In genomic region chr6:149990672-149991402, GRCh38 we compare ENCODE assay signal across 8 cellular contexts. TPM values are rescaled to one million over a fixed set of nuclear protein-coding genes. Genes with fewer than 3 reads are reported as not detected.
DNase-seq lines count a peak whose midpoint lies in the region; ATAC-seq, FAIRE-seq and TF ChIP-seq lines count a peak whose summit lies in the region.

No MANE protein-coding gene starts in this region.

- peaks cover 0 to 17% (median 5%) of the 10 kb centered on the region in 7 donors for H3K9me3 Mint-ChIP-seq in CD4-positive, CD25-positive, alpha-beta regulatory T cell
- H3K9me3 Mint-ChIP-seq in HFFc6 = peaks cover 18% of the 10 kb centered on the region
- H3K9me3 Mint-ChIP-seq in activated CD8-positive, alpha-beta T cell treated with anti-CD3 and anti-CD28 coated beads, Interleukin-2, amount 10 ng/mL, durations not matched to agents 7 days and 5 days (ENCODE audit: insufficient read depth) = peaks cover 8% of the 10 kb centered on the region

- peak overlapping the region; percentile 70 for H3K4me3 ChIP-seq in CD4-positive, CD25-positive, alpha-beta regulatory T cell (ENCODE audit: low read depth, low read length)
- H3K4me3 ChIP-seq in keratinocyte (ENCODE audit: control insufficient read depth in 2 of 3, extremely low read depth in 1 of 3, insufficient read depth in 2 of 3, low read depth in 1 of 3, low read length in 3 of 3) (peak overlapping the region; percentile 35 to 63 (median 54)), thymus (ENCODE audit: low read length) (peak overlapping the region; percentile 48)

- peaks cover 26 to 40% (median 33%) of the 10 kb centered on the region in 4 donors for H3K4me1 Mint-ChIP-seq in CD4-positive, CD25-positive, alpha-beta regulatory T cell
- H3K4me1 Mint-ChIP-seq in HFFc6 (ENCODE audit: low read depth) = peaks cover 17% of the 10 kb centered on the region
- H3K4me1 Mint-ChIP-seq in activated CD8-positive, alpha-beta T cell treated with anti-CD3 and anti-CD28 coated beads, Interleukin-2, amount 10 ng/mL, durations not matched to agents 7 days and 5 days (ENCODE audit: low read depth) = peaks cover 32% of the 10 kb centered on the region

- no peaks in the 10 kb centered on the region for H3K9me1 ChIP-seq in keratinocyte (ENCODE audit: control insufficient read depth, extremely low read depth, insufficient read depth, low read length)

- no peaks in the 10 kb centered on the region for H3K79me2 ChIP-seq in keratinocyte (ENCODE audit: control insufficient read depth, insufficient read depth, low read length)

- no peak overlapping the region for H3K9ac ChIP-seq in keratinocyte (ENCODE audit: control insufficient read depth, extremely low read depth, insufficient read depth, low read length)

- H3K4me1 ChIP-seq in CD4-positive, CD25-positive, alpha-beta regulatory T cell (ENCODE audit: control insufficient read depth, insufficient read depth, low read length, poor library complexity, severe bottlenecking) = peaks cover 25% of the 10 kb centered on the region
- H3K4me1 ChIP-seq in keratinocyte (ENCODE audit: control insufficient read depth, extremely low read depth, insufficient read depth, low read length) (peaks cover 14% of the 10 kb centered on the region), thymus (ENCODE audit: control insufficient read depth, insufficient read depth, low read length) (no peaks in the 10 kb centered on the region)

- peaks cover 7 to 18% of the 10 kb centered on the region in 2 experiments for H3K9me3 ChIP-seq in CD4-positive, CD25-positive, alpha-beta regulatory T cell (ENCODE audit: control insufficient read depth in 2 of 2, low read length in 2 of 2)
- H3K9me3 ChIP-seq in keratinocyte (ENCODE audit: control insufficient read depth, low read depth, low read length) = peaks cover 6% of the 10 kb centered on the region
- peaks cover 2% of the 10 kb centered on the region for H3K9me3 ChIP-seq in thymus (ENCODE audit: control insufficient read depth)

- no peaks in the 10 kb centered on the region for H3K36me3 ChIP-seq in CD4-positive, CD25-positive, alpha-beta regulatory T cell (ENCODE audit: control insufficient read depth, insufficient read depth, low read length)
- H3K36me3 ChIP-seq in keratinocyte (ENCODE audit: control insufficient read depth in 2 of 2, extremely low read depth in 1 of 2, insufficient read depth in 2 of 2, low read length in 2 of 2) (no peaks in the 10 kb centered on the region), thymus (ENCODE audit: control insufficient read depth, insufficient read depth) (no peaks in the 10 kb centered on the region)

- H3K4me3 Mint-ChIP-seq in CD4-positive, CD25-positive, alpha-beta regulatory T cell = peak overlapping the region; percentile 50 to 79 (median 66)
- H3K4me3 Mint-ChIP-seq in HFFc6 = peak overlapping the region; percentile 47
- H3K4me3 Mint-ChIP-seq in activated CD8-positive, alpha-beta T cell treated with anti-CD3 and anti-CD28 coated beads, Interleukin-2, amount 10 ng/mL, durations not matched to agents 7 days and 5 days = peak overlapping the region; percentile 61

- FAIRE-seq in keratinocyte (lab: Jason Lieb, UNC) = peak; percentile 34

- H3K4me2 ChIP-seq in keratinocyte (ENCODE audit: control insufficient read depth, extremely low read depth, insufficient read depth, low read depth, low read length) = peak overlapping the region; percentile 83

- 2% methylated on average over 48 of the region's 48 CpGs for WGBS in thymus

- no peak overlapping the region for H3K27ac ChIP-seq in CD4-positive, CD25-positive, alpha-beta regulatory T cell (ENCODE audit: insufficient read depth, low read length, poor library complexity, severe bottlenecking)
- no peak overlapping the region for H3K27ac ChIP-seq in keratinocyte (ENCODE audit: control insufficient read depth, insufficient read depth, low read length)
- no peak overlapping the region for H3K27ac ChIP-seq in thymus (ENCODE audit: low read depth)

- dilution Hi-C loops in keratinocyte (cut with MboI; ENCODE audit: extremely low pct_ligation_motif_present, low sequenced_read_pairs) = no loop called here

- H3K27me3 Mint-ChIP-seq in CD4-positive, CD25-positive, alpha-beta regulatory T cell = peaks cover 96% of the 10 kb centered on the region
- peaks cover 79% of the 10 kb centered on the region for H3K27me3 Mint-ChIP-seq in HFFc6 (ENCODE audit: insufficient read depth)
- peaks cover 76% of the 10 kb centered on the region for H3K27me3 Mint-ChIP-seq in activated CD8-positive, alpha-beta T cell treated with anti-CD3 and anti-CD28 coated beads, Interleukin-2, amount 10 ng/mL, durations not matched to agents 7 days and 5 days (ENCODE audit: low read depth)

- peaks cover 58% of the 10 kb centered on the region for H3K27me3 ChIP-seq in CD4-positive, CD25-positive, alpha-beta regulatory T cell (ENCODE audit: control insufficient read depth, insufficient read depth, low read length)
- H3K27me3 ChIP-seq in keratinocyte (ENCODE audit: control insufficient read depth, extremely low read depth, insufficient read depth, low read length) (peaks cover 78% of the 10 kb centered on the region), thymus (ENCODE audit: control insufficient read depth, insufficient read depth) (peaks cover 27% of the 10 kb centered on the region)

- H3K27ac Mint-ChIP-seq in CD4-positive, CD25-positive, alpha-beta regulatory T cell = peak overlapping the region in 1 of 3 donors; percentile 66
- H3K27ac Mint-ChIP-seq in HFFc6 = no peak overlapping the region
- H3K27ac Mint-ChIP-seq in activated CD8-positive, alpha-beta T cell treated with anti-CD3 and anti-CD28 coated beads, Interleukin-2, amount 10 ng/mL, durations not matched to agents 7 days and 5 days = peak overlapping the region; percentile 27

- peak in 1 of 3 donors; percentile 41 for DNase-seq in CD4-positive, CD25-positive, alpha-beta regulatory T cell
- DNase-seq in HFFc6 (no peak), keratinocyte (ENCODE audit: low read depth, low spot score) (no peak), SKM-1 treated with dmso at 0.1 percent for 144 hours (lab: John Stamatoyannopoulos, UW; ENCODE audit: unreplicated experiment) (no peak), mucosa of gallbladder (ENCODE audit: low spot score) (no peak), NK-92 (lab: John Stamatoyannopoulos, UW; ENCODE audit: unreplicated experiment) (no peak)
- peak; percentile 49 for DNase-seq in activated CD8-positive, alpha-beta T cell treated with anti-CD3 and anti-CD28 coated beads, Interleukin-2, amount 10 ng/mL, durations not matched to agents 7 days and 5 days

- no peaks in the 10 kb centered on the region for H4K20me1 ChIP-seq in keratinocyte (ENCODE audit: control insufficient read depth, extremely low read depth, insufficient read depth, low read length)

- ATAC-seq in CD4-positive, CD25-positive, alpha-beta regulatory T cell (ENCODE audit: low read depth in 2 of 2) = peak; percentile 17 to 38
- peak; percentile 67 for ATAC-seq in activated CD8-positive, alpha-beta T cell treated with anti-CD3 and anti-CD28 coated beads, Interleukin-2, amount 10 ng/mL, durations not matched to agents 7 days and 5 days

- TF ChIP-seq CTCF in HFFc6 (IDR thresholded peaks at IDR 0.05) = no peak
- TF ChIP-seq CTCF in keratinocyte (optimal IDR thresholded peaks at IDR 0.05 in 1 of 3, IDR thresholded peaks at IDR 0.05 in 1 of 3, conservative IDR thresholded peaks at IDR 0.05 in 1 of 3; ENCODE audit: extremely low read depth in 1 of 3, insufficient read depth in 2 of 3, low read length in 3 of 3) = no peak

- POLR2A ChIA-PET in activated CD8-positive, alpha-beta T cell treated with anti-CD3 and anti-CD28 coated beads, Interleukin-2, amount 10 ng/mL, durations not matched to agents 7 days and 5 days (lab: Charles Lee) = no interaction called here

- no peaks in the 10 kb centered on the region for H3K36me3 Mint-ChIP-seq in CD4-positive, CD25-positive, alpha-beta regulatory T cell
- H3K36me3 Mint-ChIP-seq in HFFc6 (ENCODE audit: low read depth) = peaks cover 9% of the 10 kb centered on the region
- peaks cover 11% of the 10 kb centered on the region for H3K36me3 Mint-ChIP-seq in activated CD8-positive, alpha-beta T cell treated with anti-CD3 and anti-CD28 coated beads, Interleukin-2, amount 10 ng/mL, durations not matched to agents 7 days and 5 days (ENCODE audit: low read depth)

- H2AFZ ChIP-seq in keratinocyte (ENCODE audit: control insufficient read depth, low read length) = peak overlapping the region; percentile 36

- CTCF ChIA-PET in activated CD8-positive, alpha-beta T cell treated with anti-CD3 and anti-CD28 coated beads, Interleukin-2, amount 10 ng/mL, durations not matched to agents 7 days and 5 days (lab: Charles Lee) = interaction anchor here (0.9 kb wide), 1 partner anchor 16 kb away, joined by 3 read pairs; no protein-coding TSS in a partner anchor

RNA-seq across cellular contexts. Expression of gene ULBP1, which starts 27.1 kb away (rescaled TPM):
- 0.64 TPM for total RNA-seq in CD4-positive, CD25-positive, alpha-beta regulatory T cell
- not detected for polyA plus RNA-seq in CD4-positive, CD25-positive, alpha-beta regulatory T cell
- 10 to 100 TPM in 2 of 6 experiments, 1 to 10 TPM in 4; 8.6 to 12.7 (median 9.8) TPM for total RNA-seq in HFFc6 (2021; fragmentation: NEBNext Ultra II Directional; extraction: Animal tissue kit (Norgen Biotek cat#: 25700))
- under 1 TPM; 0.65 to 0.71 TPM for total RNA-seq in activated CD8-positive, alpha-beta T cell treated with anti-CD3 and anti-CD28 coated beads, Interleukin-2, amount 10 ng/mL, durations not matched to agents 7 days and 5 days
- 1.7 to 2.4 TPM (median 2.2 TPM) in 3 replicates for polyA plus RNA-seq in keratinocyte
- polyA plus RNA-seq in keratinocyte (2011; ENCODE audit: low read depth) = 13.1 TPM
- 2.6 and 4.4 TPM in 2 replicates for polyA plus RNA-seq in keratinocyte (2011; cell fraction: cytosol; rRNA removed)
- 5.7 and 6.8 TPM in 2 replicates for polyA plus RNA-seq in keratinocyte (2011; cell fraction: nucleus; rRNA removed)
- 1.7 and 6.9 TPM in 2 replicates for polyA plus RNA-seq in keratinocyte (2012; ENCODE audit: low replicate concordance)
- polyA minus RNA-seq in keratinocyte = 0.39 to 0.67 TPM (median 0.59 TPM) in 3 replicates
- 0.77 TPM for polyA minus RNA-seq in keratinocyte (2011; cell fraction: cytosol; rRNA and poly(A)+ RNA removed)
- polyA minus RNA-seq in keratinocyte (2011; cell fraction: nucleus; rRNA and poly(A)+ RNA removed) = 1.3 and 3.1 TPM in 2 replicates
- polyA plus RNA-seq in thymus = 0.68 TPM
- total RNA-seq in mucosa of gallbladder = 0.09 TPM

RNA-seq across cellular contexts. Expression of gene RAET1L, which starts 34.5 kb away (rescaled TPM):
- total RNA-seq in CD4-positive, CD25-positive, alpha-beta regulatory T cell = not detected
- not detected for polyA plus RNA-seq in CD4-positive, CD25-positive, alpha-beta regulatory T cell
- total RNA-seq in HFFc6 (2021; fragmentation: NEBNext Ultra II Directional; extraction: Animal tissue kit (Norgen Biotek cat#: 25700)) = not detected
- total RNA-seq in activated CD8-positive, alpha-beta T cell treated with anti-CD3 and anti-CD28 coated beads, Interleukin-2, amount 10 ng/mL, durations not matched to agents 7 days and 5 days = not detected
- polyA plus RNA-seq in keratinocyte = 6.9 to 12.2 TPM (median 8.5 TPM) in 3 replicates
- polyA plus RNA-seq in keratinocyte (2011; ENCODE audit: low read depth) = 20.1 TPM
- 11.2 and 13.4 TPM in 2 replicates for polyA plus RNA-seq in keratinocyte (2011; cell fraction: cytosol; rRNA removed)
- 51.6 and 62.6 TPM in 2 replicates for polyA plus RNA-seq in keratinocyte (2011; cell fraction: nucleus; rRNA removed)
- polyA plus RNA-seq in keratinocyte (2012; ENCODE audit: low replicate concordance) = 11.4 and 56.6 TPM in 2 replicates
- polyA minus RNA-seq in keratinocyte = 4.7 to 8.5 TPM (median 7.5 TPM) in 3 replicates
- polyA minus RNA-seq in keratinocyte (2011; cell fraction: cytosol; rRNA and poly(A)+ RNA removed) = 7.3 TPM
- 9.9 and 10.6 TPM in 2 replicates for polyA minus RNA-seq in keratinocyte (2011; cell fraction: nucleus; rRNA and poly(A)+ RNA removed)
- polyA plus RNA-seq in thymus = 3.1 TPM
- not detected for total RNA-seq in mucosa of gallbladder

RNA-seq across cellular contexts. Expression of gene ULBP2, which starts 49.0 kb away (rescaled TPM):
- total RNA-seq in CD4-positive, CD25-positive, alpha-beta regulatory T cell = 9.7 TPM
- under 1 TPM in 1 of 4 donors, not detected in 3; 0.13 TPM for polyA plus RNA-seq in CD4-positive, CD25-positive, alpha-beta regulatory T cell
- 10 to 100 TPM; 16.2 to 23.2 (median 19.4) TPM for total RNA-seq in HFFc6 (2021; fragmentation: NEBNext Ultra II Directional; extraction: Animal tissue kit (Norgen Biotek cat#: 25700))
- total RNA-seq in activated CD8-positive, alpha-beta T cell treated with anti-CD3 and anti-CD28 coated beads, Interleukin-2, amount 10 ng/mL, durations not matched to agents 7 days and 5 days = under 1 TPM; 0.40 to 0.60 TPM
- 11.8 to 15.7 TPM (median 14.0 TPM) in 3 replicates for polyA plus RNA-seq in keratinocyte
- polyA plus RNA-seq in keratinocyte (2011; ENCODE audit: low read depth) = 4.9 TPM
- polyA plus RNA-seq in keratinocyte (2011; cell fraction: cytosol; rRNA removed) = 12.0 and 13.7 TPM in 2 replicates
- polyA plus RNA-seq in keratinocyte (2011; cell fraction: nucleus; rRNA removed) = 33.5 and 35.2 TPM in 2 replicates
- 8.1 and 11.0 TPM in 2 replicates for polyA plus RNA-seq in keratinocyte (2012; ENCODE audit: low replicate concordance)
- polyA minus RNA-seq in keratinocyte = 6.8 to 12.5 TPM (median 7.4 TPM) in 3 replicates
- polyA minus RNA-seq in keratinocyte (2011; cell fraction: cytosol; rRNA and poly(A)+ RNA removed) = 9.2 TPM
- 6.9 and 7.6 TPM in 2 replicates for polyA minus RNA-seq in keratinocyte (2011; cell fraction: nucleus; rRNA and poly(A)+ RNA removed)
- 2.3 TPM for polyA plus RNA-seq in thymus
- total RNA-seq in mucosa of gallbladder = 0.14 TPM
